Comparison of ENCODE assay signal across 36 cellular contexts in genomic region chr1:53804181-53804580, GRCh38.
"Had no signal": no experiment of that assay in that cellular context is flagged by ENCODE, and none has a peak within 500 bp of the region (broad histone marks: within the 10 kb centered on the region; RNA-seq: fewer than 3 reads in every experiment).

No MANE protein-coding gene starts in this region.

- H3K4me3 Mint-ChIP-seq: activated B cell treated with CpG ODN at 0.5 μM for 24 hours; activated CD4-positive, alpha-beta memory T cell treated with anti-CD3 and anti-CD28 coated beads for 36 hours; activated CD4-positive, alpha-beta T cell treated with anti-CD3 and anti-CD28 coated beads, Interleukin-2, amount 10 ng/mL, durations not matched to agents 24 days and 14 days; activated CD8-positive, alpha-beta T cell treated with anti-CD3 and anti-CD28 coated beads for 36 hours; activated naive CD4-positive, alpha-beta T cell treated with anti-CD3 and anti-CD28 coated beads for 36 hours; activated naive CD4-positive, alpha-beta T cell treated with anti-CD3 and anti-CD28 coated beads, Interleukin-2, amount 50 U/mL, for 24 hours; activated naive CD8-positive, alpha-beta T cell; activated naive CD8-positive, alpha-beta T cell treated with anti-CD3 and anti-CD28 coated beads, Interleukin-2, amount 10 ng/mL, durations not matched to agents 7 days and 5 days; activated naive CD8-positive, alpha-beta T cell treated with anti-CD3 and anti-CD28 coated beads, Interleukin-2, amount 50 U/mL, for 24 hours; activated T-cell treated with anti-CD3 and anti-CD28 coated beads, Interleukin-2, amount 50 U/mL, for 4 hours; activated T-cell treated with anti-CD3 and anti-CD28 coated beads, Interleukin-2, amount 50 U/mL, for 72 hours; activated T-helper 1 cell treated with anti-CD3 and anti-CD28 coated beads, Interleukin-12 subunit alpha, Interleukin-12 subunit beta, Interleukin-2, Interleukin-4 antibody, amounts not matched to agents 30 ng/mL and 10 ng/mL and 1 ng/mL, durations not matched to agents 14 hours and 24 hours and 36 hours; brain; central memory CD8-positive, alpha-beta T cell; T-helper 1 cell treated with Interleukin-12 subunit alpha and Interleukin-12 subunit beta and Interleukin-4 antibody, amounts not matched to agents 30 μg/mL and 1 μg/mL, for 36 hours; T-helper 2 cell treated with Interferon-gamma antibody and Interleukin-4, amounts not matched to agents 5 μg/mL and 100 μg/mL, for 36 hours had no signal

- H3K4me1 Mint-ChIP-seq: activated B cell treated with CpG ODN at 0.5 μM for 24 hours; activated naive CD4-positive, alpha-beta T cell treated with anti-CD3 and anti-CD28 coated beads, Interleukin-2, amount 50 U/mL, for 24 hours; activated naive CD8-positive, alpha-beta T cell treated with anti-CD3 and anti-CD28 coated beads, Interleukin-2, amount 50 U/mL, for 24 hours; brain; central memory CD8-positive, alpha-beta T cell had no signal

- H3K27me3 ChIP-seq: ascending aorta, cardiac muscle cell had no signal

- H3K9me3 ChIP-seq: ascending aorta had no signal

- H3K4me1 ChIP-seq: ascending aorta had no signal

- H3K9me3 Mint-ChIP-seq: activated B cell treated with CpG ODN at 0.5 μM for 24 hours; activated CD4-positive, alpha-beta memory T cell treated with anti-CD3 and anti-CD28 coated beads for 36 hours; activated CD4-positive, alpha-beta T cell treated with anti-CD3 and anti-CD28 coated beads, Interleukin-2, amount 10 ng/mL, durations not matched to agents 24 days and 14 days; activated CD8-positive, alpha-beta T cell treated with anti-CD3 and anti-CD28 coated beads for 36 hours; activated naive CD4-positive, alpha-beta T cell treated with anti-CD3 and anti-CD28 coated beads for 36 hours; activated naive CD4-positive, alpha-beta T cell treated with anti-CD3 and anti-CD28 coated beads, Interleukin-2, amount 50 U/mL, for 24 hours; activated naive CD8-positive, alpha-beta T cell treated with anti-CD3 and anti-CD28 coated beads, Interleukin-2, amount 10 ng/mL, durations not matched to agents 7 days and 5 days; activated naive CD8-positive, alpha-beta T cell treated with anti-CD3 and anti-CD28 coated beads, Interleukin-2, amount 50 U/mL, for 24 hours; activated T-cell treated with anti-CD3 and anti-CD28 coated beads, Interleukin-2, amount 50 U/mL, for 4 hours; activated T-cell treated with anti-CD3 and anti-CD28 coated beads, Interleukin-2, amount 50 U/mL, for 72 hours; activated T-helper 1 cell treated with anti-CD3 and anti-CD28 coated beads, Interleukin-12 subunit alpha, Interleukin-12 subunit beta, Interleukin-2, Interleukin-4 antibody, amounts not matched to agents 30 ng/mL and 10 ng/mL and 1 ng/mL, durations not matched to agents 14 hours and 24 hours and 36 hours; activated T-helper 2 cell treated with anti-CD3 and anti-CD28 coated beads, Interferon-gamma antibody, Interleukin-2, Interleukin-4, amounts not matched to agents 10 μg/mL and 5 μg/mL and 100 μg/mL, durations not matched to agents 14 hours and 24 hours and 36 hours; brain; central memory CD8-positive, alpha-beta T cell; T-helper 1 cell treated with Interleukin-12 subunit alpha and Interleukin-12 subunit beta and Interleukin-4 antibody, amounts not matched to agents 30 μg/mL and 1 μg/mL, for 36 hours; T-helper 2 cell treated with Interferon-gamma antibody and Interleukin-4, amounts not matched to agents 5 μg/mL and 100 μg/mL, for 36 hours had no signal

- H3K27ac Mint-ChIP-seq: activated B cell treated with CpG ODN at 0.5 μM for 24 hours; activated CD4-positive, alpha-beta memory T cell treated with anti-CD3 and anti-CD28 coated beads for 36 hours; activated CD4-positive, alpha-beta T cell treated with anti-CD3 and anti-CD28 coated beads, Interleukin-2, amount 10 ng/mL, durations not matched to agents 24 days and 14 days; activated CD8-positive, alpha-beta T cell treated with anti-CD3 and anti-CD28 coated beads for 36 hours; activated naive CD4-positive, alpha-beta T cell treated with anti-CD3 and anti-CD28 coated beads for 36 hours; activated naive CD4-positive, alpha-beta T cell treated with anti-CD3 and anti-CD28 coated beads, Interleukin-2, amount 50 U/mL, for 24 hours; activated naive CD8-positive, alpha-beta T cell; activated naive CD8-positive, alpha-beta T cell treated with anti-CD3 and anti-CD28 coated beads, Interleukin-2, amount 10 ng/mL, durations not matched to agents 7 days and 5 days; activated naive CD8-positive, alpha-beta T cell treated with anti-CD3 and anti-CD28 coated beads, Interleukin-2, amount 50 U/mL, for 24 hours; activated T-cell treated with anti-CD3 and anti-CD28 coated beads, Interleukin-2, amount 50 U/mL, for 72 hours; activated T-helper 1 cell treated with anti-CD3 and anti-CD28 coated beads, Interleukin-12 subunit alpha, Interleukin-12 subunit beta, Interleukin-2, Interleukin-4 antibody, amounts not matched to agents 30 ng/mL and 10 ng/mL and 1 ng/mL, durations not matched to agents 14 hours and 24 hours and 36 hours; activated T-helper 2 cell treated with anti-CD3 and anti-CD28 coated beads, Interferon-gamma antibody, Interleukin-2, Interleukin-4, amounts not matched to agents 10 μg/mL and 5 μg/mL and 100 μg/mL, durations not matched to agents 14 hours and 24 hours and 36 hours; brain; T-helper 1 cell treated with Interleukin-12 subunit alpha and Interleukin-12 subunit beta and Interleukin-4 antibody, amounts not matched to agents 30 μg/mL and 1 μg/mL, for 36 hours; T-helper 2 cell treated with Interferon-gamma antibody and Interleukin-4, amounts not matched to agents 5 μg/mL and 100 μg/mL, for 36 hours had no signal

- H3K27ac ChIP-seq: ascending aorta, cardiac muscle cell, VCaP had no signal

- ATAC-seq: activated CD8-positive, alpha-beta T cell treated with anti-CD3 and anti-CD28 coated beads for 36 hours; activated naive CD8-positive, alpha-beta T cell treated with anti-CD3 and anti-CD28 coated beads, Interleukin-2, amount 50 U/mL, for 24 hours; activated T-cell treated with anti-CD3 and anti-CD28 coated beads, Interleukin-2, amount 50 U/mL, for 4 hours; activated T-cell treated with anti-CD3 and anti-CD28 coated beads, Interleukin-2, amount 50 U/mL, for 72 hours had no signal

- H3K27me3 Mint-ChIP-seq: activated B cell treated with CpG ODN at 0.5 μM for 24 hours; activated CD4-positive, alpha-beta memory T cell treated with anti-CD3 and anti-CD28 coated beads for 36 hours; activated CD4-positive, alpha-beta T cell treated with anti-CD3 and anti-CD28 coated beads, Interleukin-2, amount 10 ng/mL, durations not matched to agents 24 days and 14 days; activated CD8-positive, alpha-beta T cell treated with anti-CD3 and anti-CD28 coated beads for 36 hours; activated naive CD4-positive, alpha-beta T cell treated with anti-CD3 and anti-CD28 coated beads, Interleukin-2, amount 50 U/mL, for 24 hours; activated naive CD8-positive, alpha-beta T cell; activated naive CD8-positive, alpha-beta T cell treated with anti-CD3 and anti-CD28 coated beads, Interleukin-2, amount 10 ng/mL, durations not matched to agents 7 days and 5 days; activated naive CD8-positive, alpha-beta T cell treated with anti-CD3 and anti-CD28 coated beads, Interleukin-2, amount 50 U/mL, for 24 hours; brain; central memory CD8-positive, alpha-beta T cell had no signal

- H3K4me3 ChIP-seq: ascending aorta, cardiac muscle cell had no signal

- DNase-seq: activated B cell treated with CpG ODN at 0.5 μM for 24 hours; activated CD4-positive, alpha-beta memory T cell treated with anti-CD3 and anti-CD28 coated beads for 36 hours; activated CD4-positive, alpha-beta T cell treated with anti-CD3 and anti-CD28 coated beads for 4 hours; activated CD4-positive, alpha-beta T cell treated with anti-CD3 and anti-CD28 coated beads, Interleukin-2, amount 10 ng/mL, durations not matched to agents 24 days and 14 days; activated CD4-positive, alpha-beta T cell treated with anti-CD3 and anti-CD28 coated beads, Interleukin-2, amount 50 U/mL, for 1 hour; activated CD4-positive, alpha-beta T cell treated with anti-CD3 and anti-CD28 coated beads, Interleukin-2, amount 50 U/mL, for 4 hours; activated CD4-positive, CD25-positive, alpha-beta regulatory T cell treated with anti-CD3 and anti-CD28 coated beads, Interleukin-2, amount 50 U/mL, for 72 hours; activated CD8-positive, alpha-beta memory T cell treated with anti-CD3 and anti-CD28 coated beads, Interleukin-2, amount 50 U/mL, for 4 hours; activated CD8-positive, alpha-beta T cell treated with anti-CD3 and anti-CD28 coated beads for 36 hours; activated effector memory CD4-positive, alpha-beta T cell treated with Interleukin-2 at 50 U/mL for 16 hours; activated gamma-delta T cell; activated naive CD4-positive, alpha-beta T cell treated with anti-CD3 and anti-CD28 coated beads for 36 hours; activated naive CD8-positive, alpha-beta T cell treated with anti-CD3 and anti-CD28 coated beads, Interleukin-2, amount 10 ng/mL, durations not matched to agents 7 days and 5 days; activated naive CD8-positive, alpha-beta T cell treated with anti-CD3 and anti-CD28 coated beads, Interleukin-2, amount 50 U/mL, for 24 hours; activated T-cell treated with anti-CD3 and anti-CD28 coated beads for 4 hours; activated T-cell treated with anti-CD3 and anti-CD28 coated beads, Interleukin-2, amount 50 U/mL, for 1 hour; activated T-cell treated with anti-CD3 and anti-CD28 coated beads, Interleukin-2, amount 50 U/mL, for 4 hours; activated T-cell treated with anti-CD3 and anti-CD28 coated beads, Interleukin-2, amount 50 U/mL, for 72 hours; amygdala; anterior cingulate cortex; caudate nucleus; cerebellar nuclear complex; T-helper 1 cell; T-helper 2 cell; T-helper 9 cell had no signal
